In genomic region chr12:118525216-118525615, GRCh38 we compare ENCODE assay signal across 8 cellular contexts.
"Had no signal": no experiment of that assay in that cellular context is flagged by ENCODE, and none has a peak within 500 bp of the region (broad histone marks: within the 10 kb centered on the region; RNA-seq: fewer than 3 reads in every experiment).

No MANE protein-coding gene starts in this region.

- H3K36me3 ChIP-seq: HAP-1 had no signal

- H3K4me1 ChIP-seq: HAP-1 had no signal

- H3K27ac ChIP-seq: HL-60 had no signal

- H3K4me3 ChIP-seq: HAP-1, K562 had no signal

- H3K9me3 ChIP-seq: HAP-1 had no signal

- DNase-seq: GOT3, H7, IMR-90, KG1 had no signal

- ATAC-seq: HCT116, K562 had no signal
